16 cellular contexts compared by ENCODE assay signal in genomic region chr6:137491478-137491877, GRCh38. TPM values are rescaled to one million over a fixed set of nuclear protein-coding genes. Genes with fewer than 3 reads are reported as not detected.
"Had no signal": no experiment of that assay in that cellular context is flagged by ENCODE, and none has a peak within 500 bp of the region (broad histone marks: within the 10 kb centered on the region; RNA-seq: fewer than 3 reads in every experiment).

No MANE protein-coding gene starts in this region.

- ATAC-seq: body of pancreas; effector memory CD8-positive, alpha-beta T cell; gastroesophageal sphincter; left cardiac atrium; natural killer cell; right lobe of liver; stimulated activated memory B cell treated with anti-CD40 and anti-IgM and Interleukin-4, amounts not matched to agents 10 μg/mL and 1 μg/mL and 100 μg/mL, for 72 hours had no signal

- H3K4me1 ChIP-seq: prostate gland, right lobe of liver had no signal

- H3K4me2 ChIP-seq: SK-N-SH had no signal

- DNase-seq: activated CD4-positive, alpha-beta T cell treated with anti-CD3 and anti-CD28 coated beads, Interleukin-2, amount 50 U/mL, for 48 hours; activated CD4-positive, CD25-positive, alpha-beta regulatory T cell; activated naive CD4-positive, alpha-beta T cell treated with anti-CD3 and anti-CD28 coated beads, Interleukin-2, amount 50 U/mL, for 16 hours; adrenal gland; body of pancreas; effector memory CD8-positive, alpha-beta T cell; immature natural killer cell; left cardiac atrium; natural killer cell; right lobe of liver; SK-N-SH; trophoblast cell had no signal

- H3K9ac ChIP-seq: SK-N-SH had no signal

- H3K36me3 ChIP-seq: adrenal gland, gastroesophageal sphincter, prostate gland, right lobe of liver had no signal

- H3K4me3 ChIP-seq: adrenal gland, body of pancreas, gastroesophageal sphincter, prostate gland, right lobe of liver had no signal

- H3K9me2 ChIP-seq: SK-N-SH had no signal

- H3K27ac ChIP-seq: adrenal gland, body of pancreas, epithelial cell of prostate, gastroesophageal sphincter, prostate gland, right lobe of liver had no signal

- H3K9me3 ChIP-seq: adrenal gland, body of pancreas, prostate gland, right lobe of liver, SK-N-SH had no signal

RNA-seq across cellular contexts. Expression of gene OLIG3, which starts 2.7 kb away (rescaled TPM):
- polyA plus RNA-seq: adrenal gland, immature natural killer cell, SK-N-SH had no signal
